In genomic region chr17:81518785-81519283, GRCh38 we compare ENCODE assay signal across 8 cellular contexts. TPM values are rescaled to one million over a fixed set of nuclear protein-coding genes. Genes with fewer than 3 reads are reported as not detected.
DNase-seq lines count a peak whose midpoint lies in the region; ATAC-seq, FAIRE-seq and TF ChIP-seq lines count a peak whose summit lies in the region.

No MANE protein-coding gene starts in this region.

- TF ChIP-seq CTCF in IMR-90 (conservative IDR thresholded peaks at IDR 0.05; ENCODE audit: low read depth, low read length) (no peak), K562 (IDR thresholded peaks at IDR 0.05 in 2 of 3, conservative IDR thresholded peaks at IDR 0.05 in 1 of 3; ENCODE audit: insufficient read depth in 2 of 3, low read depth in 1 of 3, low read length in 3 of 3) (no peak), tibial artery (IDR thresholded peaks at IDR 0.05) (no peak), BE2C (IDR thresholded peaks at IDR 0.05; ENCODE audit: low read depth, low read length) (no peak)

- peak overlapping the region; percentile 61; the same call in 1 of the 2 replicates for H2AK5ac ChIP-seq in IMR-90 (ENCODE audit: low read depth, low read length)

- 0 out of 2 replicates have a peak overlapping the region, but pooled peaks have one; percentile 35 for H3K23ac ChIP-seq in IMR-90 (ENCODE audit: low read depth, low read length)

- TF ChIP-seq EP300 in K562 (IDR thresholded peaks at IDR 0.05; ENCODE audit: low read length) = no peak

- H3K27me3 ChIP-seq in IMR-90 (ENCODE audit: control insufficient read depth, insufficient read depth, low read length) (no peaks in the 10 kb centered on the region), K562 (ENCODE audit: control insufficient read depth in 2 of 2, insufficient read depth in 2 of 2, low read length in 2 of 2) (no peaks in the 10 kb centered on the region), tibial artery (peaks cover 0 to 9% of the 10 kb centered on the region in 2 donors), BE2C (no peaks in the 10 kb centered on the region)

- in situ Hi-C loops in IMR-90 (cut with MboI; ENCODE audit: low sequenced_read_pairs) = no loop called here
- in situ Hi-C loops in K562 (cut with MboI) = no loop called here

- CTCF ChIA-PET in IMR-90 (lab: Yijun Ruan, JAX) (no interaction called here), K562 (lab: Yijun Ruan, JAX; ENCODE audit: low intra/inter-chr PET ratio) (interaction anchor here (0.8 kb wide), 1 partner anchor 34 kb away, joined by 5 read pairs; no protein-coding TSS in a partner anchor)

- H3K4me2 ChIP-seq in IMR-90 (ENCODE audit: low read depth, low read length) (peak overlapping the region; percentile 90), K562 (ENCODE audit: insufficient read depth, low read length) (peak overlapping the region; percentile 74)

- FAIRE-seq in K562 (lab: Jason Lieb, UNC) = no peak

- H2BK120ac ChIP-seq in IMR-90 (ENCODE audit: low read depth, low read length) = no peak overlapping the region

- no peak overlapping the region for H4K5ac ChIP-seq in IMR-90 (ENCODE audit: low read depth, low read length)

- 1% methylated on average over 24 of the region's 47 CpGs; no CpG with 5 or more reads in 1 of the 2 experiments for WGBS in IMR-90 (ENCODE audit: extremely low coverage in 2 of 2, insufficient read length in 1 of 2), 2 experiments
- 8% methylated on average over 20 of the region's 47 CpGs for WGBS in K562 (ENCODE audit: insufficient coverage, low coverage, missing lambda C conversion rate)

- H3K4me1 ChIP-seq in IMR-90 (ENCODE audit: control insufficient read depth, insufficient read depth, low read length) (peaks cover 39% of the 10 kb centered on the region), K562 (replicated peaks in 1 of 2; ENCODE audit: control insufficient read depth in 2 of 2, insufficient read depth in 2 of 2, low read length in 2 of 2) (peaks cover 5 to 71% of the 10 kb centered on the region in 2 experiments; a peak in 4 of 5 replicates), tibial artery (peaks cover 0 to 59% (median 51%) of the 10 kb centered on the region in 4 donors), BE2C (no peaks in the 10 kb centered on the region)

- H2AK9ac ChIP-seq in IMR-90 (replicated peaks; ENCODE audit: low read depth, low read length, poor library complexity) = peak overlapping the region; percentile 87

- H2BK15ac ChIP-seq in IMR-90 (ENCODE audit: low read depth, low read length) = no peak overlapping the region

- H3K9ac ChIP-seq in IMR-90 (ENCODE audit: low read depth, low read length) = peak overlapping the region; percentile 45; the same call in 1 of the 2 replicates
- H3K9ac ChIP-seq in K562 (ENCODE audit: insufficient read depth in 1 of 2, low read depth in 2 of 2, low read length in 2 of 2) = peak overlapping the region; percentile 74 to 89; a peak in 3 of 4 replicates

- peak overlapping the region; percentile 34 to 55; a peak in 1 of 4 replicates for H4K8ac ChIP-seq in IMR-90 (ENCODE audit: low read depth in 2 of 2, low read length in 2 of 2)

- H4K91ac ChIP-seq in IMR-90 (ENCODE audit: insufficient read depth, low read depth, low read length) = no peak overlapping the region

- H3K79me2 ChIP-seq in K562 (ENCODE audit: control insufficient read depth, insufficient read depth, low read length) = no peaks in the 10 kb centered on the region

- no peaks in the 10 kb centered on the region for H3K9me3 ChIP-seq in IMR-90 (ENCODE audit: control insufficient read depth, insufficient read depth, low read length)
- H3K9me3 ChIP-seq in K562 (replicated peaks; ENCODE audit: control insufficient read depth, insufficient read depth, low read depth, low read length) = no peaks in the 10 kb centered on the region
- no peaks in the 10 kb centered on the region for H3K9me3 ChIP-seq in tibial artery
- H3K9me3 ChIP-seq in BE2C = no peaks in the 10 kb centered on the region

- TF ChIP-seq RAD21 in IMR-90 (IDR thresholded peaks at IDR 0.05; ENCODE audit: low read length) = no peak
- no peak for TF ChIP-seq RAD21 in K562 (CRISPR knock-in tag; conservative IDR thresholded peaks at IDR 0.05 in 1 of 2, IDR thresholded peaks at IDR 0.05 in 1 of 2)

- H3K4ac ChIP-seq in IMR-90 (ENCODE audit: low read depth, low read length) = peak overlapping the region; percentile 66

- no peak overlapping the region for H2BK5ac ChIP-seq in IMR-90 (ENCODE audit: low read depth, low read length, poor library complexity, severe bottlenecking)

- peak overlapping the region; percentile 62 for H3K14ac ChIP-seq in IMR-90 (replicated peaks; ENCODE audit: low read depth, low read length)

- peak overlapping the region; percentile 85 for H2AFZ ChIP-seq in IMR-90 (replicated peaks; ENCODE audit: low read length, poor library complexity)
- H2AFZ ChIP-seq in K562 (ENCODE audit: low read depth, low read length) = peak overlapping the region; percentile 88

- POLR2A ChIA-PET in IMR-90 (lab: Charles Lee; ENCODE audit: unreplicated experiment) (interaction anchor here (0.5 to 1.8 kb wide), 3 partner anchors 10 to 132 kb away, joined by 3 to 11 read pairs (median 6); no protein-coding TSS in a partner anchor), K562 (lab: Yijun Ruan, JAX) (interaction anchor here (0.5 to 2.3 kb wide), 12 partner anchors 8 to 1128 kb away, joined by 3 to 12 read pairs (median 3); partner anchors contain the start of gene FAAP100)

- H3K36me3 ChIP-seq in IMR-90 (ENCODE audit: control insufficient read depth, insufficient read depth, low read length) = no peaks in the 10 kb centered on the region; the same call in 1 of the 2 replicates
- H3K36me3 ChIP-seq in K562 (ENCODE audit: control insufficient read depth, insufficient read depth, low read length) = no peaks in the 10 kb centered on the region
- no peaks in the 10 kb centered on the region for H3K36me3 ChIP-seq in tibial artery
- no peaks in the 10 kb centered on the region for H3K36me3 ChIP-seq in BE2C

- peaks cover 6 to 45% of the 10 kb centered on the region in 2 experiments; a peak in 3 of 4 replicates for H3K79me1 ChIP-seq in IMR-90 (ENCODE audit: low read depth in 1 of 2, low read length in 2 of 2)

- TF ChIP-seq POLR2A in IMR-90 (IDR thresholded peaks at IDR 0.05; ENCODE audit: low read depth, low read length) (no peak), K562 (conservative IDR thresholded peaks at IDR 0.05) (no peak)

- H3K27ac ChIP-seq in IMR-90 (ENCODE audit: insufficient read depth, low read length) (peak overlapping the region; percentile 7; the same call in 1 of the 2 replicates), K562 (ENCODE audit: extremely low read depth, low read depth, low read length) (peak overlapping the region; percentile 67; the same call in 2 of the 3 replicates), tibial artery (peak overlapping the region; percentile 97 to 100)

- H3K56ac ChIP-seq in IMR-90 (ENCODE audit: extremely low read depth, insufficient read depth, low read length) = no peak overlapping the region

- H3K9me1 ChIP-seq in IMR-90 (ENCODE audit: insufficient read depth, low read length) (peaks cover 5% of the 10 kb centered on the region; the same call in 1 of the 2 replicates), K562 (ENCODE audit: control insufficient read depth, insufficient read depth, low read length) (no peaks in the 10 kb centered on the region)

- no TSS peak for BruUV-seq in IMR-90 (replicated peaks; lab: Mats Ljungman, UMichigan)
- BruUV-seq in K562 (replicated peaks; lab: Mats Ljungman, UMichigan) = no TSS peak

- H4K20me1 ChIP-seq in IMR-90 (ENCODE audit: insufficient read depth, low read length) (peaks cover 54% of the 10 kb centered on the region), K562 (replicated peaks; ENCODE audit: control insufficient read depth, insufficient read depth, low read length) (no peaks in the 10 kb centered on the region)

- DNase-seq in DMS53 (lab: John Stamatoyannopoulos, UW) (peak; percentile 93), IMR-90 (no peak), K562 (ENCODE audit: extremely low read depth in 1 of 4, low spot score in 3 of 4) (peak; percentile 60 to 69 (median 64)), kidney glomerular epithelial cell (lab: John Stamatoyannopoulos, UW) (peak; percentile 37), tibial artery (peak; percentile 38 to 79), NCI-H1436 (lab: John Stamatoyannopoulos, UW) (no peak), BE2C (no peak)

- intact Hi-C loops in IMR-90 (cut with micrococcal nuclease) (no loop called here), K562 (cut with micrococcal nuclease) (no loop called here), tibial artery (cut with DNase I; ENCODE audit: low total_unique reads) (loop anchor here (5.0 kb wide), 1 partner anchor 83 kb away; no protein-coding TSS in a partner anchor)

- peak overlapping the region; percentile 33 for H3K4me3 ChIP-seq in IMR-90 (ENCODE audit: insufficient read depth, low read depth, low read length)
- H3K4me3 ChIP-seq in K562 = peak overlapping the region; percentile 46
- peak overlapping the region; percentile 92 to 99 for H3K4me3 ChIP-seq in tibial artery
- no peak overlapping the region for H3K4me3 ChIP-seq in BE2C (ENCODE audit: low read depth, low read length)

- no peak overlapping the region for H2BK20ac ChIP-seq in IMR-90 (ENCODE audit: low read depth, low read length)

- no peak overlapping the region for H3K18ac ChIP-seq in IMR-90 (ENCODE audit: low read depth, low read length)

- dilution Hi-C loops in IMR-90 (cut with HindIII; ENCODE audit: low sequenced_read_pairs, unreplicated experiment) = no loop called here

- ATAC-seq in IMR-90 (ENCODE audit: low read depth) (peak; percentile 21), K562 (peak; percentile 70), GM21576 (IDR thresholded peaks at IDR 0.05; ENCODE audit: unreplicated experiment) (no peak)

RNA-seq across cellular contexts. Expression of gene ACTG1, which starts 6.2 kb away (rescaled TPM):
- total RNA-seq in IMR-90 (2012; rRNA removed) (12,144 and 15,732 TPM in 2 replicates), K562 (2014; rRNA removed) (1,572 and 2,328 TPM in 2 replicates), K562 (2014; rRNA removed; fragmentation: Illumina TruSeq; extraction: Trizol) (512 and 566 TPM in 2 replicates), K562 (2015; rRNA removed; fragmentation: Illumina TruSeq; extraction: Trizol) (568 and 574 TPM in 2 replicates), K562 (2021) (1,775 and 1,801 TPM in 2 replicates)
- polyA plus RNA-seq in IMR-90 (2012; rRNA removed) (10,271 and 10,907 TPM in 2 replicates), K562 (2011; rRNA removed) (224 and 602 TPM in 2 replicates), K562 (2014; fragmentation: Illumina TruSeq; extraction: Trizol) (990 and 2,987 TPM in 2 replicates), K562 (2014; fragmentation: Nextera tagmentation; extraction: Ambion mirVana) (100 to 1,000 TPM; 259 to 386 TPM), K562 (2014; rRNA removed) (831 and 1,109 TPM in 2 replicates)
- 46,606 and 47,328 TPM in 2 replicates for polyA plus RNA-seq in IMR-90 (2012; cell fraction: cytosol; rRNA removed)
- polyA plus RNA-seq in IMR-90 (2012; cell fraction: nucleus; rRNA removed; ENCODE audit: low replicate concordance) = 8,917 and 28,399 TPM in 2 replicates
- 264 and 482 TPM in 2 replicates for total RNA-seq in K562 (2011; cell fraction: chromatin; rRNA removed; ENCODE audit: low replicate concordance)
- 393 and 500 TPM in 2 replicates for total RNA-seq in K562 (2011; cell fraction: nucleolus; rRNA removed)
- total RNA-seq in K562 (2011; cell fraction: nucleoplasm; rRNA removed) = 388 and 427 TPM in 2 replicates
- 901 and 1,415 TPM in 2 replicates for polyA plus RNA-seq in K562 (2011; cell fraction: cytosol; rRNA removed)
- polyA plus RNA-seq in K562 (2011; cell fraction: nucleus; rRNA removed) = 1,206 and 1,333 TPM in 2 replicates
- polyA plus RNA-seq in K562 (2012) = 1,311 and 3,206 TPM in 2 replicates
- 205 and 410 TPM in 2 replicates for polyA minus RNA-seq in K562 (2011; rRNA and poly(A)+ RNA removed)
- polyA minus RNA-seq in K562 (2011; cell fraction: cytosol; rRNA and poly(A)+ RNA removed) = 580 and 1,178 TPM in 2 replicates
- polyA minus RNA-seq in K562 (2011; cell fraction: nucleus; rRNA and poly(A)+ RNA removed) = 230 and 388 TPM in 2 replicates
- 2,263 TPM for polyA plus RNA-seq in BE2C (2012; ENCODE audit: insufficient read depth, insufficient read length, low read depth)

RNA-seq across cellular contexts. Expression of gene FSCN2, which starts 9.3 kb away (rescaled TPM):
- 0.18 and 0.28 TPM in 2 replicates for total RNA-seq in IMR-90 (2012; rRNA removed)
- 0.84 and 1.1 TPM in 2 replicates for polyA plus RNA-seq in IMR-90 (2012; rRNA removed)
- polyA plus RNA-seq in IMR-90 (2012; cell fraction: cytosol; rRNA removed) = 0.22 and 0.96 TPM in 2 replicates
- 2.6 and 6.7 TPM in 2 replicates for polyA plus RNA-seq in IMR-90 (2012; cell fraction: nucleus; rRNA removed; ENCODE audit: low replicate concordance)
- 0.23 TPM in 1 of 2 replicates, not detected in the other for total RNA-seq in K562 (2011; cell fraction: chromatin; rRNA removed; ENCODE audit: low replicate concordance)
- total RNA-seq in K562 (2011; cell fraction: nucleolus; rRNA removed) = 0.26 and 0.33 TPM in 2 replicates
- 0.37 TPM in 1 of 2 replicates, not detected in the other for total RNA-seq in K562 (2011; cell fraction: nucleoplasm; rRNA removed)
- total RNA-seq in K562 (2014; rRNA removed) = not detected in 2 replicates
- total RNA-seq in K562 (2014; rRNA removed; fragmentation: Illumina TruSeq; extraction: Trizol) = not detected in 2 replicates
- total RNA-seq in K562 (2015; rRNA removed; fragmentation: Illumina TruSeq; extraction: Trizol) = not detected in 2 replicates
- total RNA-seq in K562 (2021) = not detected in 2 replicates
- not detected in 2 replicates for polyA plus RNA-seq in K562 (2011; rRNA removed)
- not detected in 2 replicates for polyA plus RNA-seq in K562 (2011; cell fraction: cytosol; rRNA removed)
- 0.14 TPM in 1 of 2 replicates, not detected in the other for polyA plus RNA-seq in K562 (2011; cell fraction: nucleus; rRNA removed)
- polyA plus RNA-seq in K562 (2012) = 0.25 and 0.30 TPM in 2 replicates
- not detected in 2 replicates for polyA plus RNA-seq in K562 (2014; fragmentation: Illumina TruSeq; extraction: Trizol)
- polyA plus RNA-seq in K562 (2014; fragmentation: Nextera tagmentation; extraction: Ambion mirVana) = not detected
- 0.08 TPM in 1 of 2 replicates, not detected in the other for polyA plus RNA-seq in K562 (2014; rRNA removed)
- polyA minus RNA-seq in K562 (2011; rRNA and poly(A)+ RNA removed) = not detected in 2 replicates
- not detected in 2 replicates for polyA minus RNA-seq in K562 (2011; cell fraction: cytosol; rRNA and poly(A)+ RNA removed)
- 0.13 TPM in 1 of 2 replicates, not detected in the other for polyA minus RNA-seq in K562 (2011; cell fraction: nucleus; rRNA and poly(A)+ RNA removed)
- polyA plus RNA-seq in BE2C (2012; ENCODE audit: insufficient read depth, insufficient read length, low read depth) = 2.4 TPM

RNA-seq across cellular contexts. Expression of gene FAAP100, which starts 33.3 kb away (rescaled TPM):
- total RNA-seq in IMR-90 (2012; rRNA removed) = 7.5 and 7.9 TPM in 2 replicates
- 24.8 and 27.5 TPM in 2 replicates for polyA plus RNA-seq in IMR-90 (2012; rRNA removed)
- 14.4 and 23.9 TPM in 2 replicates for polyA plus RNA-seq in IMR-90 (2012; cell fraction: cytosol; rRNA removed)
- 48.3 and 135 TPM in 2 replicates for polyA plus RNA-seq in IMR-90 (2012; cell fraction: nucleus; rRNA removed; ENCODE audit: low replicate concordance)
- total RNA-seq in K562 (2011; cell fraction: chromatin; rRNA removed; ENCODE audit: low replicate concordance) = 44.9 and 197 TPM in 2 replicates
- 108 and 129 TPM in 2 replicates for total RNA-seq in K562 (2011; cell fraction: nucleolus; rRNA removed)
- total RNA-seq in K562 (2011; cell fraction: nucleoplasm; rRNA removed) = 63.6 and 65.2 TPM in 2 replicates
- total RNA-seq in K562 (2014; rRNA removed) = 33.2 and 39.0 TPM in 2 replicates
- 3.9 and 8.6 TPM in 2 replicates for total RNA-seq in K562 (2014; rRNA removed; fragmentation: Illumina TruSeq; extraction: Trizol)
- 18.9 and 20.9 TPM in 2 replicates for total RNA-seq in K562 (2015; rRNA removed; fragmentation: Illumina TruSeq; extraction: Trizol)
- total RNA-seq in K562 (2021) = 51.2 and 52.5 TPM in 2 replicates
- 12.6 and 15.2 TPM in 2 replicates for polyA plus RNA-seq in K562 (2011; rRNA removed)
- polyA plus RNA-seq in K562 (2011; cell fraction: cytosol; rRNA removed) = 18.3 and 47.5 TPM in 2 replicates
- polyA plus RNA-seq in K562 (2011; cell fraction: nucleus; rRNA removed) = 42.7 and 112 TPM in 2 replicates
- polyA plus RNA-seq in K562 (2012) = 22.5 and 27.7 TPM in 2 replicates
- 7.6 and 25.3 TPM in 2 replicates for polyA plus RNA-seq in K562 (2014; fragmentation: Illumina TruSeq; extraction: Trizol)
- polyA plus RNA-seq in K562 (2014; fragmentation: Nextera tagmentation; extraction: Ambion mirVana) = under 1 TPM; 0.31 to 0.69 TPM
- 38.6 and 42.4 TPM in 2 replicates for polyA plus RNA-seq in K562 (2014; rRNA removed)
- 4.7 and 7.0 TPM in 2 replicates for polyA minus RNA-seq in K562 (2011; rRNA and poly(A)+ RNA removed)
- polyA minus RNA-seq in K562 (2011; cell fraction: cytosol; rRNA and poly(A)+ RNA removed) = 19.5 and 23.0 TPM in 2 replicates
- 58.6 and 62.1 TPM in 2 replicates for polyA minus RNA-seq in K562 (2011; cell fraction: nucleus; rRNA and poly(A)+ RNA removed)
- 43.0 TPM for polyA plus RNA-seq in BE2C (2012; ENCODE audit: insufficient read depth, insufficient read length, low read depth)

Comparison
In these comparisons a context has a peak if more than half of its experiments do, and no peak if none do; other contexts are left out.
1. DNase-seq: peak in DMS53 (single experiment), K562 (4 of 4), kidney glomerular epithelial cell (single experiment) and tibial artery (2 of 2); none in IMR-90 (single experiment), NCI-H1436 (single experiment) and BE2C (single experiment).
2. H3K27ac ChIP-seq: peak in every context shown above with its lines; median percentile 98 in tibial artery; 67 in K562; 7 in IMR-90.